Comparison of ENCODE assay signal across 22 cellular contexts in genomic region chr17:77211681-77212080, GRCh38.
DNase-seq lines count a peak whose midpoint lies in the region; ATAC-seq and TF ChIP-seq lines count a peak whose summit lies in the region.
"Had no signal": no experiment of that assay in that cellular context is flagged by ENCODE, and none has a peak within 500 bp of the region (broad histone marks: within the 10 kb centered on the region; RNA-seq: fewer than 3 reads in every experiment).

No MANE protein-coding gene starts in this region.

- H3F3A ChIP-seq in smooth muscle cell (ENCODE audit: low read depth), result peaks cover 15% of the 10 kb centered on the region

- peak overlapping the region; percentile 57 for H3K27ac Mint-ChIP-seq in memory B cell
- H3K27ac Mint-ChIP-seq: natural killer cell, T-helper 17 cell had no signal

- no peaks in the 10 kb centered on the region for H3K9me3 ChIP-seq in SK-N-MC (ENCODE audit: low read depth, low read length)
- H3K9me3 ChIP-seq in suprapubic skin, result no peaks in the 10 kb centered on the region
- H3K9me3 ChIP-seq in smooth muscle cell (replicated peaks; ENCODE audit: low read depth), result no peaks in the 10 kb centered on the region
- no peaks in the 10 kb centered on the region for H3K9me3 ChIP-seq in MG63
- H3K9me3 ChIP-seq: SJCRH30, uterus had no signal

- H3K27me3 ChIP-seq in suprapubic skin (no peaks in the 10 kb centered on the region), smooth muscle cell (ENCODE audit: low read depth) (no peaks in the 10 kb centered on the region), MG63 (no peaks in the 10 kb centered on the region)
- H3K27me3 ChIP-seq: SJCRH30, uterus had no signal

- H4K20me1 ChIP-seq in smooth muscle cell (ENCODE audit: low read depth), result peaks cover 30% of the 10 kb centered on the region

- H3K4me1 ChIP-seq in suprapubic skin, result peaks cover 15% of the 10 kb centered on the region
- H3K4me1 ChIP-seq in smooth muscle cell (ENCODE audit: low read depth), result peaks cover 9% of the 10 kb centered on the region
- H3K4me1 ChIP-seq: SJCRH30, uterus had no signal

- no peak overlapping the region for H3K9ac ChIP-seq in SK-N-MC (ENCODE audit: insufficient read length)
- no peak overlapping the region for H3K9ac ChIP-seq in smooth muscle cell (ENCODE audit: low read depth)

- no peaks in the 10 kb centered on the region for H3K9me3 Mint-ChIP-seq in memory B cell
- H3K9me3 Mint-ChIP-seq: central memory CD8-positive, alpha-beta T cell; effector memory CD8-positive, alpha-beta T cell; natural killer cell had no signal

- peak overlapping the region; percentile 72 for H3K4me3 Mint-ChIP-seq in memory B cell
- H3K4me3 Mint-ChIP-seq: central memory CD8-positive, alpha-beta T cell; effector memory CD8-positive, alpha-beta T cell; natural killer cell; T-helper 17 cell had no signal

- no peak for TF ChIP-seq EP300 in suprapubic skin (IDR thresholded peaks at IDR 0.05)

- H3K4me3 ChIP-seq in SK-N-MC (peak overlapping the region; percentile 61), suprapubic skin (no peak overlapping the region), smooth muscle cell (no peak overlapping the region), MG63 (no peak overlapping the region)
- H3K4me3 ChIP-seq: SJCRH30, uterus had no signal

- TF ChIP-seq POLR2A in suprapubic skin (IDR thresholded peaks at IDR 0.05), result no peak

- no peak for TF ChIP-seq CTCF in suprapubic skin (IDR thresholded peaks at IDR 0.05)
- TF ChIP-seq CTCF in smooth muscle cell (IDR thresholded peaks at IDR 0.05; ENCODE audit: borderline replicate concordance, insufficient read depth, poor library complexity, severe bottlenecking), result no peak

- H3K27ac ChIP-seq in SK-N-MC (peak overlapping the region; percentile 79; the same call in 1 of the 2 replicates), suprapubic skin (peak overlapping the region; percentile 11), smooth muscle cell (ENCODE audit: low read depth) (no peak overlapping the region)
- H3K27ac ChIP-seq: 22Rv1, SJCRH30, uterus had no signal

- no peak overlapping the region for H2AFZ ChIP-seq in smooth muscle cell (ENCODE audit: low read depth)

- H3K4me2 ChIP-seq in smooth muscle cell, result no peak overlapping the region

- DNase-seq in activated effector memory CD4-positive, alpha-beta T cell treated with anti-CD3 and anti-CD28 coated beads, Interleukin-2, amount 50 U/mL, for 16 hours, result peak; percentile 38
- no peak for DNase-seq in activated effector memory CD4-positive, alpha-beta T cell treated with Interleukin-2 at 50 U/mL for 16 hours
- no peak for DNase-seq in SK-N-MC (ENCODE audit: low read depth, low spot score)
- DNase-seq in memory B cell (ENCODE audit: low spot score in 2 of 2), result no peak
- DNase-seq in suprapubic skin (ENCODE audit: low spot score in 2 of 2), result peak; percentile 31 to 64
- DNase-seq in smooth muscle cell (lab: John Stamatoyannopoulos, UW; ENCODE audit: unreplicated experiment), result no peak
- DNase-seq in MG63, result no peak
- DNase-seq: activated CD8-positive, alpha-beta memory T cell treated with anti-CD3 and anti-CD28 coated beads, Interleukin-2, amount 50 U/mL, for 4 hours; AML-193; effector memory CD8-positive, alpha-beta T cell; IMR-90; mesendoderm; natural killer cell; NCI-H1694 treated with DMSO at 0.1 percent for 48 hours; NCI-H345; SJCRH30; T-helper 17 cell; uterus had no signal

- H3K36me3 ChIP-seq in SK-N-MC (ENCODE audit: insufficient read depth, low read length), result peaks cover 80% of the 10 kb centered on the region
- peaks cover 92% of the 10 kb centered on the region for H3K36me3 ChIP-seq in suprapubic skin
- H3K36me3 ChIP-seq in smooth muscle cell (ENCODE audit: low read depth), result peaks cover 1% of the 10 kb centered on the region
- peaks cover 83% of the 10 kb centered on the region for H3K36me3 ChIP-seq in MG63
- H3K36me3 ChIP-seq: uterus had no signal

- whole genome bisulfite sequencing in suprapubic skin, result 95% methylated on average over 14 of the region's 15 CpGs
- 99% methylated on average over 15 of the region's 15 CpGs for WGBS in smooth muscle cell (ENCODE audit: low lambda C conversion rate)

- H3K4me1 Mint-ChIP-seq in memory B cell, result peaks cover 31% of the 10 kb centered on the region
- H3K4me1 Mint-ChIP-seq: central memory CD8-positive, alpha-beta T cell; T-helper 17 cell had no signal

- no peak for ATAC-seq in memory B cell (ENCODE audit: low read depth)
- no peak for ATAC-seq in activated CD4-positive, CD25-positive, alpha-beta regulatory T cell treated with anti-CD3 and anti-CD28 coated beads, Interleukin-2, amount 50 U/mL, for 24 hours
- ATAC-seq: effector memory CD8-positive, alpha-beta T cell; natural killer cell; Panc1 had no signal

- no peaks in the 10 kb centered on the region for H3K27me3 Mint-ChIP-seq in memory B cell
- H3K27me3 Mint-ChIP-seq: central memory CD8-positive, alpha-beta T cell; effector memory CD8-positive, alpha-beta T cell; T-helper 17 cell had no signal

- peaks cover 61% of the 10 kb centered on the region for H3K36me3 Mint-ChIP-seq in memory B cell

- H3K79me2 ChIP-seq in smooth muscle cell (ENCODE audit: low read depth), result no peaks in the 10 kb centered on the region

Comparison
In these comparisons a context has a peak if more than half of its experiments do, and no peak if none do; other contexts are left out.
1. DNase-seq: peak in activated effector memory CD4-positive, alpha-beta T cell treated with anti-CD3 and anti-CD28 coated beads, Interleukin-2, amount 50 U/mL, for 16 hours (single experiment) and suprapubic skin (2 of 2); none in activated effector memory CD4-positive, alpha-beta T cell treated with Interleukin-2 at 50 U/mL for 16 hours (single experiment), SK-N-MC (single experiment), memory B cell (0 of 2), smooth muscle cell (single experiment) and MG63 (single experiment).